In the genomic region with DNA sequence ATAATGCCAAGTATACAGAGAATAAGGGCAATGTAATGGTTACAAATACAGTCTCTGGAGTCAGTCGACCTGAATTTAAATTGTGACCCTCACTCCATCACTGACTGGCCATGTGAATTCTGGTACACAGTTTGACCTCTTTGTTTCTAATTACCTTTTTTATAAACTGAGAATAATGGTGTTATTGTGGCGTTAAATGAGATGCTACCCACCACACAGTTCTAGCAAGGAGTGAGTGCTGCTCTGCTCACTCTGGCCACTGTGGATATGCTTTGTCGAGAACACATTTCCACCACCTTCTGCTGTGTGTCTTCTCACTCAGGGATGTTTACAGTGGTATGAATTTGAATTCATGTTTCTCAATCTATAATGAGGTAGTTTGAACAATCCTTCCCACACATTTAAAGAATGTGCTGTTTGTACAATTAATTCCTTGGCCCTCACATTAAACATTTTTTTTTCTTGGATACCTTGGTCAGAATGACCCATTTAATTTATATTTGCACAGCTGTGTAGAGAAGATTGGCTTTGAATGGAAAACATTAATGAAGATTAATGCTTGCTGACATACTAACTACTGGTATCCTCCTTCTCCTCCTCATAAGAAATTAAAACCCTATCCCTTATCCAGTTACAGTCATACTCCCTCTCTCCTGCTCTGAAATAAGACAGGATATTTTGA, we compare ENCODE assay signal across 19 cellular contexts. TPM values are rescaled to one million over a fixed set of nuclear protein-coding genes. Genes with fewer than 3 reads are reported as not detected.
DNase-seq lines count a peak whose midpoint lies in the region; ATAC-seq and TF ChIP-seq lines count a peak whose summit lies in the region.
"Had no signal": no experiment of that assay in that cellular context is flagged by ENCODE, and none has a peak within 500 bp of the region (broad histone marks: within the 10 kb centered on the region; RNA-seq: fewer than 3 reads in every experiment).

No MANE protein-coding gene starts in this region.

- ATAC-seq in omental fat pad (ENCODE audit: low FRiP score) = peak; percentile 41

- no peaks in the 10 kb centered on the region for H3K36me3 Mint-ChIP-seq in activated T-cell treated with anti-CD3 and anti-CD28 coated beads, Interleukin-2, amount 50 U/mL, for 24 hours (ENCODE audit: low read depth)
- H3K36me3 Mint-ChIP-seq: CD14-positive monocyte, IgD-negative memory B cell had no signal

- 73 to 80% methylated on average over 3 of the region's 3 CpGs for WGBS in lower leg skin, 2 donors

- TF ChIP-seq CTCF in PC-9 (conservative IDR thresholded peaks at IDR 0.05) (no peak), omental fat pad (IDR thresholded peaks at IDR 0.05) (no peak), lower leg skin (IDR thresholded peaks at IDR 0.05) (no peak)

- H3K4me1 Mint-ChIP-seq in activated T-cell treated with anti-CD3 and anti-CD28 coated beads, Interleukin-2, amount 50 U/mL, for 24 hours (ENCODE audit: low read depth) = no peaks in the 10 kb centered on the region
- H3K4me1 Mint-ChIP-seq: CD14-positive monocyte, IgD-negative memory B cell had no signal

- H3K27me3 Mint-ChIP-seq in activated T-cell treated with anti-CD3 and anti-CD28 coated beads, Interleukin-2, amount 50 U/mL, for 24 hours = peaks cover under 1% of the 10 kb centered on the region

- TF ChIP-seq POLR2A in lower leg skin (IDR thresholded peaks at IDR 0.05) = no peak

- H3K36me3 ChIP-seq in ACC112 (ENCODE audit: insufficient read depth, low read length) (peaks cover 4% of the 10 kb centered on the region; the same call in 1 of the 2 replicates), PC-9 (ENCODE audit: low read depth) (no peaks in the 10 kb centered on the region; the same call in 1 of the 2 replicates)

- H3K79me2 ChIP-seq in ACC112 (ENCODE audit: control insufficient read depth, insufficient read depth, low read length, unreplicated experiment) = no peaks in the 10 kb centered on the region
- no peaks in the 10 kb centered on the region for H3K79me2 ChIP-seq in PC-9 (ENCODE audit: low read depth)

- no peaks in the 10 kb centered on the region for H3K9me3 ChIP-seq in PC-9 (ENCODE audit: insufficient read depth, low read depth)

- H3K9me3 Mint-ChIP-seq in activated T-cell treated with anti-CD3 and anti-CD28 coated beads, Interleukin-2, amount 50 U/mL, for 24 hours = peaks cover 7% of the 10 kb centered on the region

- H3K4me2 ChIP-seq in PC-9 = no peak overlapping the region

- POLR2A ChIA-PET in PC-9 (lab: Charles Lee; ENCODE audit: unreplicated experiment) = no interaction called here

- no TSS peak for BruUV-seq in PC-9 (replicated peaks; lab: Mats Ljungman, UMichigan)

- peak; percentile 88 for TF ChIP-seq EP300 in Ishikawa (IDR thresholded peaks at IDR 0.05; ENCODE audit: borderline replicate concordance)

- CTCF ChIA-PET in PC-9 (lab: Charles Lee) = no interaction called here

- no peaks in the 10 kb centered on the region for H3K9me2 ChIP-seq in PC-9 (ENCODE audit: insufficient read depth)

- H3K4me1 ChIP-seq in ACC112 (ENCODE audit: control insufficient read depth, insufficient read depth, low read length, unreplicated experiment) (peaks cover 26% of the 10 kb centered on the region), PC-9 (replicated peaks; ENCODE audit: insufficient read depth) (peaks cover 31% of the 10 kb centered on the region)

- H2AFZ ChIP-seq in ACC112 (ENCODE audit: low read length, unreplicated experiment) (peak overlapping the region; percentile 23), PC-9 (no peak overlapping the region)

- H3K27me3 ChIP-seq in ACC112 (ENCODE audit: insufficient read depth, low read length) = no peaks in the 10 kb centered on the region
- H3K27me3 ChIP-seq in PC-9 (ENCODE audit: insufficient read depth, low read depth) = no peaks in the 10 kb centered on the region

- no peak for TF ChIP-seq RAD21 in Ishikawa (IDR thresholded peaks at IDR 0.05; ENCODE audit: low read depth)

- H3K4me3 ChIP-seq in ACC112 (ENCODE audit: low read depth, low read length) = no peak overlapping the region
- no peak overlapping the region for H3K4me3 ChIP-seq in PC-9
- no peak overlapping the region for H3K4me3 ChIP-seq in lower leg skin (ENCODE audit: low read depth, poor library complexity, severe bottlenecking)

- H3K27ac ChIP-seq in ACC112 (ENCODE audit: low read depth, low read length) (no peak overlapping the region), PC-9 (0 out of 2 replicates have a peak overlapping the region, but pooled peaks have one; percentile 15)

- no peak overlapping the region for H3K4me3 Mint-ChIP-seq in activated T-cell treated with anti-CD3 and anti-CD28 coated beads, Interleukin-2, amount 50 U/mL, for 24 hours
- H3K4me3 Mint-ChIP-seq: CD14-positive monocyte, IgD-negative memory B cell had no signal

- DNase-seq in PC-9 (no peak), omental fat pad (ENCODE audit: low spot score) (no peak), lower leg skin (ENCODE audit: low spot score in 2 of 2) (no peak), NCI-H446 (lab: John Stamatoyannopoulos, UW) (no peak)
- DNase-seq in activated T-cell treated with anti-CD3 and anti-CD28 coated beads, Interleukin-2, amount 50 U/mL, for 24 hours = no peak
- DNase-seq: AML-193; COR-L47; DMS53; H7; NCI-H1105 treated with DMSO at 0.1 percent for 48 hours; NCI-H2029; NCI-H510A treated with DMSO at 0.1 percent for 48 hours; NK-92 treated with Interleukin-12 subunit alpha and Interleukin-12 subunit beta, amount 100 ng/mL, for 24 hours; RPMI8226; SIG-M5 had no signal

- H3K27ac Mint-ChIP-seq in activated T-cell treated with anti-CD3 and anti-CD28 coated beads, Interleukin-2, amount 50 U/mL, for 24 hours = no peak overlapping the region
- H3K27ac Mint-ChIP-seq: CD14-positive monocyte, IgD-negative memory B cell had no signal

- H3F3A ChIP-seq in PC-9 (ENCODE audit: insufficient read depth, low read depth) = no peaks in the 10 kb centered on the region

- H4K20me1 ChIP-seq in PC-9 (ENCODE audit: insufficient read depth) = no peaks in the 10 kb centered on the region

- intact Hi-C loops in PC-9 (cut with micrococcal nuclease; ENCODE audit: unreplicated experiment) = no loop called here
- intact Hi-C loops in lower leg skin (cut with DNase I; ENCODE audit: low total_unique reads) = no loop called here

TF ChIP-seq in Ishikawa, 13 proteins besides CTCF, POLR2A, EP300 and RAD21:
- TF ChIP-seq TEAD4 (IDR thresholded peaks at IDR 0.05) = peak; percentile 82
- TF ChIP-seq YY1 (IDR thresholded peaks at IDR 0.05; ENCODE audit: low read depth) = 0 out of 2 replicates have a peak, but pooled peaks have one; percentile 8
- TF ChIP-seq, protein P1, sequence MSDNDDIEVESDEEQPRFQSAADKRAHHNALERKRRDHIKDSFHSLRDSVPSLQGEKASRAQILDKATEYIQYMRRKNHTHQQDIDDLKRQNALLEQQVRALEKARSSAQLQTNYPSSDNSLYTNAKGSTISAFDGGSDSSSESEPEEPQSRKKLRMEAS (IDR thresholded peaks at IDR 0.05) = no peak
- no peak for TF ChIP-seq EGR1 (IDR thresholded peaks at IDR 0.05)
- TF ChIP-seq TAF1 (IDR thresholded peaks at IDR 0.05; ENCODE audit: low read depth) = no peak
- peak; percentile 75 for TF ChIP-seq NFIC (IDR thresholded peaks at IDR 0.05)
- no peak for TF ChIP-seq ZBTB7A (IDR thresholded peaks at IDR 0.05; ENCODE audit: low read depth)
- TF ChIP-seq, protein P2, sequence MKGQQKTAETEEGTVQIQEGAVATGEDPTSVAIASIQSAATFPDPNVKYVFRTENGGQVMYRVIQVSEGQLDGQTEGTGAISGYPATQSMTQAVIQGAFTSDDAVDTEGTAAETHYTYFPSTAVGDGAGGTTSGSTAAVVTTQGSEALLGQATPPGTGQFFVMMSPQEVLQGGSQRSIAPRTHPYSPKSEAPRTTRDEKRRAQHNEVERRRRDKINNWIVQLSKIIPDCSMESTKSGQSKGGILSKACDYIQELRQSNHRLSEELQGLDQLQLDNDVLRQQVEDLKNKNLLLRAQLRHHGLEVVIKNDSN (IDR thresholded peaks at IDR 0.05) = no peak
- TF ChIP-seq, protein P3, sequence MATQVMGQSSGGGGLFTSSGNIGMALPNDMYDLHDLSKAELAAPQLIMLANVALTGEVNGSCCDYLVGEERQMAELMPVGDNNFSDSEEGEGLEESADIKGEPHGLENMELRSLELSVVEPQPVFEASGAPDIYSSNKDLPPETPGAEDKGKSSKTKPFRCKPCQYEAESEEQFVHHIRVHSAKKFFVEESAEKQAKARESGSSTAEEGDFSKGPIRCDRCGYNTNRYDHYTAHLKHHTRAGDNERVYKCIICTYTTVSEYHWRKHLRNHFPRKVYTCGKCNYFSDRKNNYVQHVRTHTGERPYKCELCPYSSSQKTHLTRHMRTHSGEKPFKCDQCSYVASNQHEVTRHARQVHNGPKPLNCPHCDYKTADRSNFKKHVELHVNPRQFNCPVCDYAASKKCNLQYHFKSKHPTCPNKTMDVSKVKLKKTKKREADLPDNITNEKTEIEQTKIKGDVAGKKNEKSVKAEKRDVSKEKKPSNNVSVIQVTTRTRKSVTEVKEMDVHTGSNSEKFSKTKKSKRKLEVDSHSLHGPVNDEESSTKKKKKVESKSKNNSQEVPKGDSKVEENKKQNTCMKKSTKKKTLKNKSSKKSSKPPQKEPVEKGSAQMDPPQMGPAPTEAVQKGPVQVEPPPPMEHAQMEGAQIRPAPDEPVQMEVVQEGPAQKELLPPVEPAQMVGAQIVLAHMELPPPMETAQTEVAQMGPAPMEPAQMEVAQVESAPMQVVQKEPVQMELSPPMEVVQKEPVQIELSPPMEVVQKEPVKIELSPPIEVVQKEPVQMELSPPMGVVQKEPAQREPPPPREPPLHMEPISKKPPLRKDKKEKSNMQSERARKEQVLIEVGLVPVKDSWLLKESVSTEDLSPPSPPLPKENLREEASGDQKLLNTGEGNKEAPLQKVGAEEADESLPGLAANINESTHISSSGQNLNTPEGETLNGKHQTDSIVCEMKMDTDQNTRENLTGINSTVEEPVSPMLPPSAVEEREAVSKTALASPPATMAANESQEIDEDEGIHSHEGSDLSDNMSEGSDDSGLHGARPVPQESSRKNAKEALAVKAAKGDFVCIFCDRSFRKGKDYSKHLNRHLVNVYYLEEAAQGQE (IDR thresholded peaks at IDR 0.05; ENCODE audit: low read depth) = no peak
- TF ChIP-seq FOXM1 (IDR thresholded peaks at IDR 0.05; ENCODE audit: borderline replicate concordance, low read depth) = peak; percentile 91
- TF ChIP-seq TCF12 (IDR thresholded peaks at IDR 0.05; ENCODE audit: low read depth) = peak; percentile 96
- TF ChIP-seq CREB1 (IDR thresholded peaks at IDR 0.05; ENCODE audit: low read depth) = no peak
- TF ChIP-seq CEBPB (IDR thresholded peaks at IDR 0.05) = 0 out of 2 replicates have a peak, but pooled peaks have one; percentile 21
TF ChIP-seq in Ishikawa: peak in this region for 6.

RNA-seq across cellular contexts. Expression of a gene that starts 42.4 kb away (rescaled TPM):
- total RNA-seq in PC-9 (2021) (14.8 and 15.2 TPM in 2 replicates), omental fat pad (10 to 100 TPM in 1 of 4 donors, 1 to 10 TPM in 3; 5.8 to 12.8 (median 7.7) TPM), lower leg skin (1 to 10 TPM in 2 of 4 donors, under 1 TPM in 2; 0.25 to 2.7 (median 1.1) TPM)
